ENCODE assay signal across 8 cellular contexts in genomic region chr6:27146706-27147507, GRCh38.
DNase-seq lines count a peak whose midpoint lies in the region; ATAC-seq and TF ChIP-seq lines count a peak whose summit lies in the region.

No MANE protein-coding gene starts in this region.

- H3K27me3 ChIP-seq in fibroblast of lung (ENCODE audit: control insufficient read depth, insufficient read depth, low read length) = no peaks in the 10 kb centered on the region
- no peaks in the 10 kb centered on the region for H3K27me3 ChIP-seq in muscle layer of duodenum (ENCODE audit: low read depth, low read length)

- peak overlapping the region; percentile 62 for H2AFZ ChIP-seq in fibroblast of lung (ENCODE audit: low read length)

- DNase-seq in DMS79 treated with DMSO at 0.1 percent for 48 hours (lab: John Stamatoyannopoulos, UW) = peak; percentile 89
- peak; percentile 79 for DNase-seq in HuH-7.5 (ENCODE audit: low spot score)
- DNase-seq in OCI-M2 (lab: John Stamatoyannopoulos, UW; ENCODE audit: unreplicated experiment) = peak; percentile 98
- peak; percentile 89 to 90 for DNase-seq in activated T-cell treated with anti-CD3 and anti-CD28 coated beads, Interleukin-2, amount 50 U/mL, for 48 hours
- peak; percentile 100 for DNase-seq in fibroblast of lung (ENCODE audit: low read depth in 2 of 2)
- DNase-seq in stimulated activated naive CD4-positive, alpha-beta T cell treated with Interleukin-2 at 50 U/mL for 16 hours (lab: John Stamatoyannopoulos, UW) = peak; percentile 61

- no peaks in the 10 kb centered on the region for H3K4me1 ChIP-seq in fibroblast of lung (ENCODE audit: control insufficient read depth, extremely low read depth, insufficient read depth, low read length)
- H3K4me1 ChIP-seq in muscle layer of duodenum (ENCODE audit: control insufficient read depth in 1 of 2, insufficient read depth in 2 of 2, low read length in 2 of 2) = peaks cover 0 to 13% of the 10 kb centered on the region in 2 donors

- H3K36me3 ChIP-seq in fibroblast of lung (ENCODE audit: control insufficient read depth, insufficient read depth, low read length) = no peaks in the 10 kb centered on the region
- no peaks in the 10 kb centered on the region for H3K36me3 ChIP-seq in muscle layer of duodenum (ENCODE audit: control insufficient read depth in 1 of 2, insufficient read depth in 2 of 2, low read length in 2 of 2)

- H3K9ac ChIP-seq in fibroblast of lung (ENCODE audit: insufficient read depth, low read length) = peak overlapping the region; percentile 62

- H3K27ac ChIP-seq in fibroblast of lung (ENCODE audit: insufficient read depth, low read length) (peak overlapping the region; percentile 86), muscle layer of duodenum (ENCODE audit: low read length) (peak overlapping the region; percentile 99)

- peak; percentile 69 for ATAC-seq in GM21619 (IDR thresholded peaks at IDR 0.05; ENCODE audit: unreplicated experiment)

- H3K9me3 ChIP-seq in fibroblast of lung (ENCODE audit: control insufficient read depth, insufficient read depth, low read depth, low read length) (no peaks in the 10 kb centered on the region), muscle layer of duodenum (ENCODE audit: control insufficient read depth in 1 of 2, low read length in 2 of 2) (no peaks in the 10 kb centered on the region)

- peak overlapping the region; percentile 65 for H3K4me2 ChIP-seq in fibroblast of lung (ENCODE audit: extremely low read depth, insufficient read depth, low read length)

- H4K20me1 ChIP-seq in fibroblast of lung (ENCODE audit: control insufficient read depth, extremely low read depth, insufficient read depth, low read length) = no peaks in the 10 kb centered on the region

- TF ChIP-seq CTCF in fibroblast of lung (conservative IDR thresholded peaks at IDR 0.05 in 1 of 2, IDR thresholded peaks at IDR 0.05 in 1 of 2; ENCODE audit: low read depth in 1 of 2, low read length in 2 of 2) = no peak

- peaks cover 2% of the 10 kb centered on the region for H3K79me2 ChIP-seq in fibroblast of lung (ENCODE audit: control insufficient read depth, insufficient read depth, low read length)

- H3K4me3 ChIP-seq in fibroblast of lung (replicated peaks in 1 of 4; ENCODE audit: control extremely low read depth in 1 of 4, insufficient read depth in 1 of 4, low read depth in 3 of 4, low read length in 4 of 4) (peak overlapping the region; percentile 61 to 72 (median 66)), muscle layer of duodenum (ENCODE audit: low read depth in 1 of 2, low read length in 2 of 2) (peak overlapping the region; percentile 73 to 98)

Comparison
In these comparisons a context has a peak if more than half of its experiments do, and no peak if none do; other contexts are left out.
1. Peak in every context shown above with its lines: DNase-seq, ATAC-seq, H3K4me3 ChIP-seq and H3K27ac ChIP-seq.